ENCODE assay signal across 2 cellular contexts in the genomic region with DNA sequence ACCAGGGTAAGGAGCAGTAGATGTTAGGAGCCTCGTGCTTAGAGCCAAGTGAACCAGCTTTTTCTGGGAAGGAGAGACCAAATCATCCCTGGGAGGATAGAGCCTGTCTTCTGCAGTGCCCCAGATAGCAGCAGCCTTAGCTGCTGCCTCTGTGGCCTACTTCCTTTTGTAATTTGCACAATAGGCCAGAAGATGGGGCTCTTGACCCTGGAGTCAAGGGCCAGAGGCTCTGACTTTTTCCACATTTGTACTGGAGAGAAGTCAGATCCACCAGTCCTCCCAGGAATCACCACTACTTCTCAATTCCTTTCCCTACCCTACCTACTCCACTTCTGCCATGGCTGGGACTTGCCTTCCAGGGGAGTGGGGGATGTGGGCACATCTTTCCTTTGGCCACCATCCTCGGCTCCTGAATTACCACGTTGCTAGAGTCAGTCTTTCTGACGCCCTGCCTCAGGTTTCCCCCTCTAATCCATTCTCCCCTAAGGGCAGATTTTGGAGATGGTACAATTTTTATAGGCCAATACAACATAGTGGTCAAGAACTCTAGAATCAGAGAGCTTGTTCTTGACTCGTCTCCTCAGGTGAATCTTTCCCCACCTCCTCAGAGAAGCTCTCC.
TF ChIP-seq lines count a peak whose summit lies in the region.

No MANE protein-coding gene starts in this region.

TF ChIP-seq in GM23338, 12 proteins besides CTCF, POLR2A, EP300 and RAD21 (continues in another document):
- TF ChIP-seq ZNF331 (CRISPR knock-in tag; IDR thresholded peaks at IDR 0.05; ENCODE audit: low read depth), result no peak
- TF ChIP-seq, protein P1, sequence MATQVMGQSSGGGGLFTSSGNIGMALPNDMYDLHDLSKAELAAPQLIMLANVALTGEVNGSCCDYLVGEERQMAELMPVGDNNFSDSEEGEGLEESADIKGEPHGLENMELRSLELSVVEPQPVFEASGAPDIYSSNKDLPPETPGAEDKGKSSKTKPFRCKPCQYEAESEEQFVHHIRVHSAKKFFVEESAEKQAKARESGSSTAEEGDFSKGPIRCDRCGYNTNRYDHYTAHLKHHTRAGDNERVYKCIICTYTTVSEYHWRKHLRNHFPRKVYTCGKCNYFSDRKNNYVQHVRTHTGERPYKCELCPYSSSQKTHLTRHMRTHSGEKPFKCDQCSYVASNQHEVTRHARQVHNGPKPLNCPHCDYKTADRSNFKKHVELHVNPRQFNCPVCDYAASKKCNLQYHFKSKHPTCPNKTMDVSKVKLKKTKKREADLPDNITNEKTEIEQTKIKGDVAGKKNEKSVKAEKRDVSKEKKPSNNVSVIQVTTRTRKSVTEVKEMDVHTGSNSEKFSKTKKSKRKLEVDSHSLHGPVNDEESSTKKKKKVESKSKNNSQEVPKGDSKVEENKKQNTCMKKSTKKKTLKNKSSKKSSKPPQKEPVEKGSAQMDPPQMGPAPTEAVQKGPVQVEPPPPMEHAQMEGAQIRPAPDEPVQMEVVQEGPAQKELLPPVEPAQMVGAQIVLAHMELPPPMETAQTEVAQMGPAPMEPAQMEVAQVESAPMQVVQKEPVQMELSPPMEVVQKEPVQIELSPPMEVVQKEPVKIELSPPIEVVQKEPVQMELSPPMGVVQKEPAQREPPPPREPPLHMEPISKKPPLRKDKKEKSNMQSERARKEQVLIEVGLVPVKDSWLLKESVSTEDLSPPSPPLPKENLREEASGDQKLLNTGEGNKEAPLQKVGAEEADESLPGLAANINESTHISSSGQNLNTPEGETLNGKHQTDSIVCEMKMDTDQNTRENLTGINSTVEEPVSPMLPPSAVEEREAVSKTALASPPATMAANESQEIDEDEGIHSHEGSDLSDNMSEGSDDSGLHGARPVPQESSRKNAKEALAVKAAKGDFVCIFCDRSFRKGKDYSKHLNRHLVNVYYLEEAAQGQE (IDR thresholded peaks at IDR 0.05; ENCODE audit: unreplicated experiment), result no peak
- TF ChIP-seq POLR2AphosphoS5 (IDR thresholded peaks at IDR 0.05; ENCODE audit: low read depth), result no peak
- TF ChIP-seq EZH2 (IDR thresholded peaks at IDR 0.05; ENCODE audit: low read depth, unreplicated experiment), result no peak
- TF ChIP-seq JUNB (IDR thresholded peaks at IDR 0.05; ENCODE audit: unreplicated experiment), result no peak
- TF ChIP-seq STAT1 (IDR thresholded peaks at IDR 0.05; ENCODE audit: unreplicated experiment), result no peak
- TF ChIP-seq ZNF462 (CRISPR knock-in tag; IDR thresholded peaks at IDR 0.05), result no peak
- no peak for TF ChIP-seq ETS1 (IDR thresholded peaks at IDR 0.05)
- TF ChIP-seq ZNF114 (CRISPR knock-in tag; IDR thresholded peaks at IDR 0.05), result no peak

TF ChIP-seq in endothelial cell of umbilical vein, 7 proteins besides CTCF, POLR2A, EP300 and RAD21:
- TF ChIP-seq MYC (IDR thresholded peaks at IDR 0.05; ENCODE audit: low read depth, low read length), result no peak
- TF ChIP-seq, protein P2, sequence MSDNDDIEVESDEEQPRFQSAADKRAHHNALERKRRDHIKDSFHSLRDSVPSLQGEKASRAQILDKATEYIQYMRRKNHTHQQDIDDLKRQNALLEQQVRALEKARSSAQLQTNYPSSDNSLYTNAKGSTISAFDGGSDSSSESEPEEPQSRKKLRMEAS (IDR thresholded peaks at IDR 0.05; ENCODE audit: insufficient read depth, insufficient read length), result no peak
- no peak for TF ChIP-seq EZH2 (IDR thresholded peaks at IDR 0.05; ENCODE audit: borderline replicate concordance, low read depth, low read length, severe bottlenecking)
- TF ChIP-seq FOS (IDR thresholded peaks at IDR 0.05; ENCODE audit: borderline replicate concordance, insufficient read depth, low read length), result no peak
- TF ChIP-seq JUN (IDR thresholded peaks at IDR 0.05; ENCODE audit: borderline replicate concordance, insufficient read depth, insufficient read length, low read depth), result no peak
- no peak for TF ChIP-seq POLR2AphosphoS5 (IDR thresholded peaks at IDR 0.05; ENCODE audit: insufficient read depth, low read depth, low read length)
- TF ChIP-seq GATA2 (IDR thresholded peaks at IDR 0.05; ENCODE audit: insufficient read depth, insufficient read length, low read depth, low read length), result no peak
